ENCODE assay signal across 18 cellular contexts in the genomic region with DNA sequence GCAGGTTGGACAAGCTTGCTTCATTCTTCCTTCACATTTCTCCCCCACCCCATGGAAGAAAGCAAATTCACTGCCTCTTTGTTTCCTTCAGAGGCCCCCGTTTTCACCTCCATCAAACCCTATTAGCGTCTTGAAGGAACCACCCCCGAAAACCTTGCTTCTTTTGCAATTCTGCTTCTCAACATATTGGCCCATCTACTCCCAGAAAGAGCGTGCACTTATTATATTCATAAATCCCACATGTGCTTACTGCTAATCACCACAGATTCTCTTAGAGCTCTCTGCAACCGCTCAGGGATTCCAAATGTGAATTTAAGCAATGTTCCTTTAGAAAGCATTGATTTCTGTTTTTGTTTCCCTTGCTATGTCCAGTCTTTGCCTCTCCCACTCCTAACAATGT. TPM values are rescaled to one million over a fixed set of nuclear protein-coding genes. Genes with fewer than 3 reads are reported as not detected.
A peak's percentile ranks its signal among the peaks of the same experiment; 100 is the strongest.
DNase-seq lines count a peak whose midpoint lies in the region; ATAC-seq and TF ChIP-seq lines count a peak whose summit lies in the region.
"Had no signal": no experiment of that assay in that cellular context is flagged by ENCODE, and none has a peak within 500 bp of the region (broad histone marks: within the 10 kb centered on the region; RNA-seq: fewer than 3 reads in every experiment).

No MANE protein-coding gene starts in this region.

- peak overlapping the region; percentile 68 for H3K9ac ChIP-seq in mesenchymal stem cell (ENCODE audit: low read length)

- H3K4me3 Mint-ChIP-seq in HFFc6, result peak overlapping the region; percentile 91
- H3K4me3 Mint-ChIP-seq in stimulated activated effector memory CD8-positive, alpha-beta T cell treated with anti-CD3 and anti-CD28 coated beads, Interleukin-12 subunit alpha, Interleukin-12 subunit beta, amount 100 ng/mL, for 72 hours, result no peak overlapping the region
- H3K4me3 Mint-ChIP-seq: activated CD8-positive, alpha-beta T cell treated with anti-CD3 and anti-CD28 coated beads for 36 hours; CD8-positive, alpha-beta T cell had no signal

- no peak overlapping the region for H2AFZ ChIP-seq in mesenchymal stem cell (ENCODE audit: low read depth, low read length)

- intact Hi-C loops in heart right ventricle (cut with DNase I), result no loop called here

- 73% methylated on average over 5 of the region's 5 CpGs for WGBS in mesenchymal stem cell
- 88 to 89% methylated on average over 5 of the region's 5 CpGs for WGBS in heart right ventricle, 2 donors

- H2BK120ac ChIP-seq in mesenchymal stem cell (ENCODE audit: low read depth, low read length), result no peak overlapping the region

- H3K9me3 ChIP-seq in mesenchymal stem cell (ENCODE audit: control insufficient read depth, low read length) (no peaks in the 10 kb centered on the region), heart right ventricle (no peaks in the 10 kb centered on the region)
- H3K9me3 ChIP-seq: left lung, MG63, upper lobe of right lung had no signal

- no peak overlapping the region for H4K91ac ChIP-seq in mesenchymal stem cell (ENCODE audit: low read length)

- H3K36me3 ChIP-seq in mesenchymal stem cell (ENCODE audit: control insufficient read depth in 1 of 2, insufficient read depth in 2 of 2, low read depth in 1 of 2, low read length in 2 of 2) (peaks cover 4 to 9% of the 10 kb centered on the region in 2 experiments), heart right ventricle (peaks cover 0 to 7% (median 0%) of the 10 kb centered on the region in 9 donors)
- H3K36me3 ChIP-seq: left lung, MG63, upper lobe of right lung had no signal

- DNase-seq in HFFc6 (no peak), astrocyte of the spinal cord (ENCODE audit: low read depth, low spot score) (no peak), mesenchymal stem cell (no peak), kidney tubule cell (ENCODE audit: low spot score) (no peak), NCI-H1105 treated with DMSO at 0.1 percent for 48 hours (lab: John Stamatoyannopoulos, UW) (no peak), heart right ventricle (no peak), GM10266 (ENCODE audit: extremely low spot score) (no peak)
- DNase-seq in stimulated activated effector memory CD8-positive, alpha-beta T cell treated with anti-CD3 and anti-CD28 coated beads, Interleukin-12 subunit alpha, Interleukin-12 subunit beta, amount 100 ng/mL, for 72 hours (ENCODE audit: low spot score in 2 of 2), result no peak
- DNase-seq: activated CD8-positive, alpha-beta T cell treated with anti-CD3 and anti-CD28 coated beads for 36 hours; CD8-positive, alpha-beta T cell; DND-41; effector memory CD4-positive, alpha-beta T cell; left lung; MG63; NCI-H1694 treated with DMSO at 0.1 percent for 48 hours; NK-92 treated with Interleukin-12 subunit alpha and Interleukin-12 subunit beta, amount 100 ng/mL, for 24 hours; stimulated activated naive CD8-positive, alpha-beta T cell treated with anti-CD3 and anti-CD28 coated beads, Interleukin-15, Interleukin-2, amounts not matched to agents 100 U/mL and 50 U/mL, for 24 hours; upper lobe of right lung had no signal

- H2AK5ac ChIP-seq in mesenchymal stem cell (ENCODE audit: low read length, severe bottlenecking), result no peak overlapping the region

- peak overlapping the region; percentile 55 for H3K4me2 ChIP-seq in mesenchymal stem cell (ENCODE audit: low read length, poor library complexity, severe bottlenecking)

- peaks cover 40% of the 10 kb centered on the region for H3K36me3 Mint-ChIP-seq in HFFc6 (ENCODE audit: low read depth)
- peaks cover 17% of the 10 kb centered on the region for H3K36me3 Mint-ChIP-seq in stimulated activated effector memory CD8-positive, alpha-beta T cell treated with anti-CD3 and anti-CD28 coated beads, Interleukin-12 subunit alpha, Interleukin-12 subunit beta, amount 100 ng/mL, for 72 hours

- H3K18ac ChIP-seq in mesenchymal stem cell (ENCODE audit: low read depth in 1 of 2, low read length in 2 of 2), result no peak overlapping the region

- H3K23ac ChIP-seq in mesenchymal stem cell (ENCODE audit: low read length in 2 of 2), result no peak overlapping the region

- H3K27me3 ChIP-seq in mesenchymal stem cell (ENCODE audit: control insufficient read depth in 1 of 2, insufficient read depth in 1 of 2, low read length in 2 of 2) (no peaks in the 10 kb centered on the region), heart right ventricle (peaks cover 0 to 3% (median 0%) of the 10 kb centered on the region in 7 donors)
- H3K27me3 ChIP-seq: left lung, MG63, upper lobe of right lung had no signal

- no peak for ATAC-seq in stimulated activated effector memory CD8-positive, alpha-beta T cell treated with anti-CD3 and anti-CD28 coated beads, Interleukin-12 subunit alpha, Interleukin-12 subunit beta, amount 100 ng/mL, for 72 hours
- ATAC-seq in heart right ventricle, result no peak
- ATAC-seq: activated CD8-positive, alpha-beta T cell treated with anti-CD3 and anti-CD28 coated beads for 36 hours; CD8-positive, alpha-beta T cell; left lung; stimulated activated naive CD8-positive, alpha-beta T cell treated with anti-CD3 and anti-CD28 coated beads, Interleukin-15, Interleukin-2, amounts not matched to agents 100 U/mL and 50 U/mL, for 24 hours; upper lobe of right lung had no signal

- H2BK15ac ChIP-seq in mesenchymal stem cell (ENCODE audit: low read depth, poor library complexity, severe bottlenecking), result no peak overlapping the region

- no peaks in the 10 kb centered on the region for H3K79me1 ChIP-seq in mesenchymal stem cell (replicated peaks; ENCODE audit: low read length, poor library complexity, severe bottlenecking)

- no peak overlapping the region for H3K4ac ChIP-seq in mesenchymal stem cell (ENCODE audit: low read depth in 1 of 2, low read length in 2 of 2)

- no peak overlapping the region for H2BK12ac ChIP-seq in mesenchymal stem cell (ENCODE audit: low read length in 2 of 2)

- peak overlapping the region; percentile 92 for H3K27ac Mint-ChIP-seq in HFFc6
- H3K27ac Mint-ChIP-seq in stimulated activated effector memory CD8-positive, alpha-beta T cell treated with anti-CD3 and anti-CD28 coated beads, Interleukin-12 subunit alpha, Interleukin-12 subunit beta, amount 100 ng/mL, for 72 hours, result peak overlapping the region; percentile 53
- H3K27ac Mint-ChIP-seq: activated CD8-positive, alpha-beta T cell treated with anti-CD3 and anti-CD28 coated beads for 36 hours; CD8-positive, alpha-beta T cell had no signal

- no peak overlapping the region for H2BK5ac ChIP-seq in mesenchymal stem cell (ENCODE audit: low read depth, low read length, poor library complexity, severe bottlenecking)

- H3K9me3 Mint-ChIP-seq in HFFc6, result no peaks in the 10 kb centered on the region
- H3K9me3 Mint-ChIP-seq in stimulated activated effector memory CD8-positive, alpha-beta T cell treated with anti-CD3 and anti-CD28 coated beads, Interleukin-12 subunit alpha, Interleukin-12 subunit beta, amount 100 ng/mL, for 72 hours, result no peaks in the 10 kb centered on the region
- H3K9me3 Mint-ChIP-seq: activated CD8-positive, alpha-beta T cell treated with anti-CD3 and anti-CD28 coated beads for 36 hours; CD8-positive, alpha-beta T cell had no signal

- H3K4me1 Mint-ChIP-seq in HFFc6 (ENCODE audit: low read depth), result peaks cover 66% of the 10 kb centered on the region
- H3K4me1 Mint-ChIP-seq in stimulated activated effector memory CD8-positive, alpha-beta T cell treated with anti-CD3 and anti-CD28 coated beads, Interleukin-12 subunit alpha, Interleukin-12 subunit beta, amount 100 ng/mL, for 72 hours, result peaks cover 36% of the 10 kb centered on the region

- no peak for TF ChIP-seq CTCF in HFFc6 (IDR thresholded peaks at IDR 0.05)
- TF ChIP-seq CTCF in astrocyte of the spinal cord (IDR thresholded peaks at IDR 0.05; ENCODE audit: low read depth, low read length), result no peak
- TF ChIP-seq CTCF in heart right ventricle (IDR thresholded peaks at IDR 0.05), result no peak
- TF ChIP-seq CTCF in GM10266 (IDR thresholded peaks at IDR 0.05; ENCODE audit: control insufficient read depth, insufficient read depth, low read depth, missing control alignments), result no peak

- no peak overlapping the region for H3K27ac ChIP-seq in mesenchymal stem cell (ENCODE audit: low read length, poor library complexity, severe bottlenecking)
- H3K27ac ChIP-seq in heart right ventricle, result no peak overlapping the region
- H3K27ac ChIP-seq: left lung, upper lobe of right lung had no signal

- in situ Hi-C loops in astrocyte of the spinal cord (cut with HindIII; ENCODE audit: low sequenced_read_pairs), result loop anchor here (25.0 kb wide), 2 partner anchors 90 to 190 kb away; a partner anchor contains a TSS

- H3K27me3 Mint-ChIP-seq in HFFc6 (ENCODE audit: insufficient read depth), result peaks cover 2% of the 10 kb centered on the region
- H3K27me3 Mint-ChIP-seq: activated CD8-positive, alpha-beta T cell treated with anti-CD3 and anti-CD28 coated beads for 36 hours had no signal

- H3K14ac ChIP-seq in mesenchymal stem cell (ENCODE audit: low read length in 2 of 2), result no peak overlapping the region

- H3K4me1 ChIP-seq in mesenchymal stem cell (ENCODE audit: control insufficient read depth, insufficient read depth, low read depth, low read length), result peaks cover 4% of the 10 kb centered on the region
- peaks cover 0 to 14% (median 4%) of the 10 kb centered on the region in 9 donors for H3K4me1 ChIP-seq in heart right ventricle
- H3K4me1 ChIP-seq: left lung, upper lobe of right lung had no signal

- H3K4me3 ChIP-seq in astrocyte of the spinal cord (ENCODE audit: low read depth, low read length) (peak overlapping the region; percentile 31), mesenchymal stem cell (ENCODE audit: insufficient read depth in 1 of 2, low read depth in 1 of 2, low read length in 2 of 2) (peak overlapping the region in 1 of 2 experiments; percentile 72), heart right ventricle (peak overlapping the region in 3 of 10 donors; percentile 27 to 30 (median 30))
- H3K4me3 ChIP-seq: left lung, MG63, upper lobe of right lung had no signal

- no peak overlapping the region for H4K8ac ChIP-seq in mesenchymal stem cell (ENCODE audit: low read length)

RNA-seq across cellular contexts. Expression of a gene that starts 1.1 kb away (rescaled TPM):
- total RNA-seq in HFFc6 (2021; fragmentation: NEBNext Ultra II Directional; extraction: Animal tissue kit (Norgen Biotek cat#: 25700)), result 10 to 100 TPM; 40.8 to 87.2 (median 54.3) TPM
- polyA plus RNA-seq in mesenchymal stem cell (2013, experiment 1 of 2), result 72.2 TPM
- 71.8 TPM for polyA plus RNA-seq in mesenchymal stem cell (2013, experiment 2 of 2)
- 1 to 10 TPM in 2 of 10 donors, under 1 TPM in 8; 0.12 to 1.5 (median 0.45) TPM for total RNA-seq in heart right ventricle
- under 1 TPM; 0.15 to 0.30 TPM for polyA plus RNA-seq in heart right ventricle
- total RNA-seq: activated CD8-positive, alpha-beta T cell treated with anti-CD3 and anti-CD28 coated beads for 36 hours; CD8-positive, alpha-beta T cell had no signal

Comparison
In these comparisons a context has a peak if more than half of its experiments do, and no peak if none do; other contexts are left out.
1. RNA of a gene that starts 1.1 kb away (total RNA-seq): 40.8 to 87.2 TPM in HFFc6; 0.12 to 1.5 TPM in heart right ventricle; every median in the first group is over 10 times any median in the second.